1 cellular context compared by ENCODE assay signal in genomic region chr1:153344718-153345025, GRCh38.
TF ChIP-seq lines count a peak whose summit lies in the region.

No MANE protein-coding gene starts in this region.

TF ChIP-seq in H1, 55 proteins besides CTCF, POLR2A, EP300 and RAD21:
- TF ChIP-seq TCF12 (IDR thresholded peaks at IDR 0.05; ENCODE audit: low read depth, low read length) (no peak), SIRT6 (IDR thresholded peaks at IDR 0.05; ENCODE audit: low read length) (no peak), TAF7 (optimal IDR thresholded peaks at IDR 0.05; ENCODE audit: borderline replicate concordance, low read depth, low read length) (no peak), HDAC2 (IDR thresholded peaks at IDR 0.05; ENCODE audit: borderline replicate concordance in 1 of 2, low read depth in 2 of 2, low read length in 2 of 2) (no peak), KDM1A (IDR thresholded peaks at IDR 0.05; ENCODE audit: borderline replicate concordance, low read length) (no peak), YY1 (IDR thresholded peaks at IDR 0.05; ENCODE audit: low read depth, low read length) (no peak), SIN3A (conservative IDR thresholded peaks at IDR 0.05 in 1 of 2, IDR thresholded peaks at IDR 0.05 in 1 of 2; ENCODE audit: low read depth in 1 of 2, low read length in 2 of 2) (no peak), E2F6 (IDR thresholded peaks at IDR 0.05) (no peak), FOSL1 (IDR thresholded peaks at IDR 0.05; ENCODE audit: insufficient read depth, low read depth, low read length) (no peak), RNF2 (IDR thresholded peaks at IDR 0.05; ENCODE audit: borderline replicate concordance, low read depth, low read length, missing control alignments, poor library complexity, severe bottlenecking) (no peak), EZH2 (IDR thresholded peaks at IDR 0.05; ENCODE audit: low read depth, low read length, severe bottlenecking) (no peak), BCL11A (IDR thresholded peaks at IDR 0.05; ENCODE audit: low read depth in 2 of 2, low read length in 2 of 2) (no peak), POU5F1 (IDR thresholded peaks at IDR 0.05; ENCODE audit: low read depth, low read length) (no peak), POLR2AphosphoS5 (IDR thresholded peaks at IDR 0.05; ENCODE audit: low read depth, low read length) (no peak), ZNF274 (IDR thresholded peaks at IDR 0.05; ENCODE audit: borderline replicate concordance, extremely low read depth, low read length) (no peak), TBP (IDR thresholded peaks at IDR 0.05; ENCODE audit: low read depth, low read length) (no peak), NANOG (IDR thresholded peaks at IDR 0.05; ENCODE audit: insufficient read depth, low read depth, low read length, poor library complexity, severe bottlenecking) (no peak)
TF ChIP-seq in H1: peak in this region for 0.
